In genomic region chr12:105507311-105508035, GRCh38 we compare ENCODE assay signal across 16 cellular contexts.
DNase-seq lines count a peak whose midpoint lies in the region; FAIRE-seq and TF ChIP-seq lines count a peak whose summit lies in the region.
"Had no signal": no experiment of that assay in that cellular context is flagged by ENCODE, and none has a peak within 500 bp of the region (broad histone marks: within the 10 kb centered on the region; RNA-seq: fewer than 3 reads in every experiment).

No MANE protein-coding gene starts in this region.

- H3K4me3 ChIP-seq in astrocyte (ENCODE audit: insufficient read depth, low read depth, low read length) (no peak overlapping the region), esophagus muscularis mucosa (no peak overlapping the region), testis (no peak overlapping the region), breast epithelium (no peak overlapping the region)
- H3K4me3 ChIP-seq: BLaER1 had no signal

- WGBS in esophagus muscularis mucosa: 86% methylated on average over 10 of the region's 10 CpGs
- WGBS in testis, 2 donors: 49 to 52% methylated on average over 10 of the region's 10 CpGs

- peak overlapping the region; percentile 33 for H2AFZ ChIP-seq in astrocyte (ENCODE audit: low read depth, low read length)

- no peak for FAIRE-seq in astrocyte (lab: Jason Lieb, UNC)

- H3K9me3 ChIP-seq in astrocyte (ENCODE audit: insufficient read depth, low read depth, low read length) (no peaks in the 10 kb centered on the region), esophagus muscularis mucosa (no peaks in the 10 kb centered on the region), testis (no peaks in the 10 kb centered on the region), breast epithelium (no peaks in the 10 kb centered on the region)

- H3K36me3 Mint-ChIP-seq in astrocyte (ENCODE audit: low read depth, unreplicated experiment): peaks cover 1% of the 10 kb centered on the region
- no peaks in the 10 kb centered on the region for H3K36me3 Mint-ChIP-seq in nephron progenitor cell (ENCODE audit: low read depth)
- no peaks in the 10 kb centered on the region for H3K36me3 Mint-ChIP-seq in type B pancreatic cell
- H3K36me3 Mint-ChIP-seq: CD8-positive, alpha-beta memory T cell had no signal

- peaks cover 16% of the 10 kb centered on the region for H3K27me3 Mint-ChIP-seq in astrocyte (ENCODE audit: low read depth, unreplicated experiment)
- peaks cover 19% of the 10 kb centered on the region for H3K27me3 Mint-ChIP-seq in nephron progenitor cell (ENCODE audit: low read depth, poor library complexity)
- peaks cover 5% of the 10 kb centered on the region for H3K27me3 Mint-ChIP-seq in type B pancreatic cell

- no peaks in the 10 kb centered on the region for H3K27me3 ChIP-seq in astrocyte (ENCODE audit: insufficient read depth, low read length)
- H3K27me3 ChIP-seq in esophagus muscularis mucosa: peaks cover 0 to 8% (median 0%) of the 10 kb centered on the region in 4 donors
- no peaks in the 10 kb centered on the region for H3K27me3 ChIP-seq in testis
- H3K27me3 ChIP-seq in breast epithelium: no peaks in the 10 kb centered on the region
- H3K27me3 ChIP-seq: BLaER1 had no signal

- H3K9me3 Mint-ChIP-seq in astrocyte (ENCODE audit: unreplicated experiment): no peaks in the 10 kb centered on the region
- no peaks in the 10 kb centered on the region for H3K9me3 Mint-ChIP-seq in nephron progenitor cell
- no peaks in the 10 kb centered on the region for H3K9me3 Mint-ChIP-seq in type B pancreatic cell
- H3K9me3 Mint-ChIP-seq: CD8-positive, alpha-beta memory T cell; H9 had no signal

- H3K4me1 Mint-ChIP-seq in astrocyte (ENCODE audit: low read depth, unreplicated experiment): peaks cover 14% of the 10 kb centered on the region
- peaks cover 25% of the 10 kb centered on the region for H3K4me1 Mint-ChIP-seq in nephron progenitor cell
- H3K4me1 Mint-ChIP-seq in type B pancreatic cell (ENCODE audit: unreplicated experiment): peaks cover 11% of the 10 kb centered on the region
- H3K4me1 Mint-ChIP-seq: CD8-positive, alpha-beta memory T cell had no signal

- H3K27ac Mint-ChIP-seq in astrocyte (ENCODE audit: unreplicated experiment) (peak overlapping the region; percentile 50), nephron progenitor cell (peak overlapping the region; percentile 54), type B pancreatic cell (peak overlapping the region; percentile 36)
- H3K27ac Mint-ChIP-seq: H9 had no signal

- no peaks in the 10 kb centered on the region for H4K20me1 ChIP-seq in astrocyte (ENCODE audit: insufficient read depth, low read length)
- H4K20me1 ChIP-seq: BLaER1 had no signal

- no peak for TF ChIP-seq POLR2A in esophagus muscularis mucosa (IDR thresholded peaks at IDR 0.05; ENCODE audit: low read depth)
- no peak for TF ChIP-seq POLR2A in testis (IDR thresholded peaks at IDR 0.05)
- no peak for TF ChIP-seq POLR2A in breast epithelium (IDR thresholded peaks at IDR 0.05)

- H3K27ac ChIP-seq in astrocyte (ENCODE audit: low read depth, low read length) (peak overlapping the region; percentile 6), esophagus muscularis mucosa (replicated peaks in 1 of 4) (no peak overlapping the region), testis (no peak overlapping the region), caudate nucleus (ENCODE audit: low read depth, low read length) (no peak overlapping the region), breast epithelium (no peak overlapping the region)
- H3K27ac ChIP-seq: BLaER1 had no signal

- DNase-seq in astrocyte (ENCODE audit: low read depth) (peak; percentile 61), esophagus muscularis mucosa (ENCODE audit: extremely low spot score) (peak; percentile 17), nephron progenitor cell (no peak), type B pancreatic cell (ENCODE audit: extremely low spot score, unreplicated experiment) (no peak), testis (no peak), GM19238 (ENCODE audit: insufficient read length, low spot score) (no peak), caudate nucleus (lab: John Stamatoyannopoulos, UW) (no peak), breast epithelium (ENCODE audit: low spot score in 2 of 2) (no peak)
- DNase-seq: CD8-positive, alpha-beta memory T cell; H9; Karpas-422; NCI-H1105 treated with DMSO at 0.1 percent for 48 hours; NCI-H187; NCI-H446; NCI-H774 had no signal

- TF ChIP-seq EP300 in esophagus muscularis mucosa (IDR thresholded peaks at IDR 0.05): no peak

- no peak overlapping the region for H3K9ac ChIP-seq in astrocyte (ENCODE audit: low read length)
- H3K9ac ChIP-seq: BLaER1 had no signal

- TF ChIP-seq CTCF in astrocyte (IDR thresholded peaks at IDR 0.05; ENCODE audit: insufficient read depth, low read depth, low read length) (no peak), esophagus muscularis mucosa (IDR thresholded peaks at IDR 0.05) (no peak), nephron progenitor cell (IDR thresholded peaks at IDR 0.05) (no peak), type B pancreatic cell (conservative IDR thresholded peaks at IDR 0.05) (no peak), testis (IDR thresholded peaks at IDR 0.05) (no peak), breast epithelium (IDR thresholded peaks at IDR 0.05) (no peak)

- intact Hi-C loops in esophagus muscularis mucosa (cut with DNase I): no loop called here
- intact Hi-C loops in testis (cut with DNase I; ENCODE audit: low total_unique reads): no loop called here
- intact Hi-C loops in breast epithelium (cut with DNase I; ENCODE audit: low total_unique reads): no loop called here

- H3K36me3 ChIP-seq in astrocyte (ENCODE audit: insufficient read depth, low read length): no peaks in the 10 kb centered on the region
- H3K36me3 ChIP-seq in esophagus muscularis mucosa: no peaks in the 10 kb centered on the region
- no peaks in the 10 kb centered on the region for H3K36me3 ChIP-seq in testis (ENCODE audit: low read depth, missing control alignments)
- no peaks in the 10 kb centered on the region for H3K36me3 ChIP-seq in breast epithelium
- H3K36me3 ChIP-seq: BLaER1 had no signal

- H3K4me1 ChIP-seq in astrocyte (ENCODE audit: insufficient read depth, low read length): peaks cover 8% of the 10 kb centered on the region
- H3K4me1 ChIP-seq in esophagus muscularis mucosa: no peaks in the 10 kb centered on the region
- H3K4me1 ChIP-seq in testis: no peaks in the 10 kb centered on the region
- no peaks in the 10 kb centered on the region for H3K4me1 ChIP-seq in breast epithelium
- H3K4me1 ChIP-seq: BLaER1 had no signal

- H3K4me2 ChIP-seq in astrocyte (ENCODE audit: low read length): peak overlapping the region; percentile 34
- H3K4me2 ChIP-seq: BLaER1 had no signal

- H3K79me2 ChIP-seq in astrocyte (ENCODE audit: insufficient read depth, low read length): no peaks in the 10 kb centered on the region

- no peak overlapping the region for H3K4me3 Mint-ChIP-seq in astrocyte (ENCODE audit: unreplicated experiment)
- H3K4me3 Mint-ChIP-seq in nephron progenitor cell: no peak overlapping the region
- no peak overlapping the region for H3K4me3 Mint-ChIP-seq in type B pancreatic cell
- H3K4me3 Mint-ChIP-seq: CD8-positive, alpha-beta memory T cell; H9 had no signal

Comparison
In these comparisons a context has a peak if more than half of its experiments do, and no peak if none do; other contexts are left out.
1. DNase-seq: peak in astrocyte (single experiment) and esophagus muscularis mucosa (single experiment); none in nephron progenitor cell (single experiment), type B pancreatic cell (single experiment), testis (single experiment), GM19238 (single experiment), caudate nucleus (0 of 61) and breast epithelium (0 of 2).
2. Peak in every context shown above with its lines, with median percentiles within 50 percentile points of each other: H3K27ac Mint-ChIP-seq.